In the genomic region with DNA sequence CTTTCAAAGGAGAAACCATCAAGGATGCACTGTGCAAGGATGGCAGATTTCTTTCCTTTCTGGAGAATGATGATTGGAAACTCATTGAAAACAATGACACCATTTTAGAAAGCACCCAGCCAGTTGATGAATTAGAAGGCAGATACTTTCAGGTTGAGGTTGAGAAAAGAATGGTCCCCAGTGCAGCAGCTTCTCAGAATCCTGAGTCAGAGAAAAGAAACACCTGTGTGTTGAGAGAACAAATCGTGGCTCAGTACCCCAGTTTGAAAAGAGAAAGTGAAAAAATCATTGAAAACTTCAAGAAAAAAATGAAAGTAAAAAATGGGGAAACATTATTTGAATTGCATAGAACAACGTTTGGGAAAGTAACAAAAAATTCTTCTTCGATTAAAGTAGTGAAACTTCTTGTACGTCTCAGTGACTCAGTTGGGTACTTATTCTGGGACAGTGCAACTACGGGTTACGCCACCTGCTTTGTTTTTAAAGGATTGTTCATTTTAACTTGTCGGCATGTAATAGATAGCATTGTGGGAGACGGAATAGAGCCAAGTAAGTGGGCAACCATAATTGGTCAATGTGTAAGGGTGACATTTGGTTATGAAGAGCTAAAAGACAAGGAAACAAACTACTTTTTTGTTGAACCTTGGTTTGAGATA, we compare ENCODE assay signal across 1 cellular context.
TF ChIP-seq lines count a peak whose summit lies in the region.

No MANE protein-coding gene starts in this region.

TF ChIP-seq in WTC11, 78 proteins besides CTCF, POLR2A, EP300 and RAD21 (continued from another document):
- no peak for TF ChIP-seq TCF7 (CRISPR knock-in tag; IDR thresholded peaks at IDR 0.05; ENCODE audit: low read depth)
- no peak for TF ChIP-seq ZNF263 (CRISPR knock-in tag; IDR thresholded peaks at IDR 0.05; ENCODE audit: low read depth)
- TF ChIP-seq, protein P1, sequence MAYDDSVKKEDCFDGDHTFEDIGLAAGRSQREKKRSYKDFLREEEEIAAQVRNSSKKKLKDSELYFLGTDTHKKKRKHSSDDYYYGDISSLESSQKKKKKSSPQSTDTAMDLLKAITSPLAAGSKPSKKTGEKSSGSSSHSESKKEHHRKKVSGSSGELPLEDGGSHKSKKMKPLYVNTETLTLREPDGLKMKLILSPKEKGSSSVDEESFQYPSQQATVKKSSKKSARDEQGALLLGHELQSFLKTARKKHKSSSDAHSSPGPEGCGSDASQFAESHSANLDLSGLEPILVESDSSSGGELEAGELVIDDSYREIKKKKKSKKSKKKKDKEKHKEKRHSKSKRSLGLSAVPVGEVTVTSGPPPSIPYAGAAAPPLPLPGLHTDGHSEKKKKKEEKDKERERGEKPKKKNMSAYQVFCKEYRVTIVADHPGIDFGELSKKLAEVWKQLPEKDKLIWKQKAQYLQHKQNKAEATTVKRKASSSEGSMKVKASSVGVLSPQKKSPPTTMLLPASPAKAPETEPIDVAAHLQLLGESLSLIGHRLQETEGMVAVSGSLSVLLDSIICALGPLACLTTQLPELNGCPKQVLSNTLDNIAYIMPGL (CRISPR knock-in tag; IDR thresholded peaks at IDR 0.05), result no peak
- TF ChIP-seq NFATC4 (CRISPR knock-in tag; IDR thresholded peaks at IDR 0.05), result no peak
- TF ChIP-seq, protein P2, sequence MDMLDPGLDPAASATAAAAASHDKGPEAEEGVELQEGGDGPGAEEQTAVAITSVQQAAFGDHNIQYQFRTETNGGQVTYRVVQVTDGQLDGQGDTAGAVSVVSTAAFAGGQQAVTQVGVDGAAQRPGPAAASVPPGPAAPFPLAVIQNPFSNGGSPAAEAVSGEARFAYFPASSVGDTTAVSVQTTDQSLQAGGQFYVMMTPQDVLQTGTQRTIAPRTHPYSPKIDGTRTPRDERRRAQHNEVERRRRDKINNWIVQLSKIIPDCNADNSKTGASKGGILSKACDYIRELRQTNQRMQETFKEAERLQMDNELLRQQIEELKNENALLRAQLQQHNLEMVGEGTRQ (CRISPR knock-in tag; IDR thresholded peaks at IDR 0.05), result no peak
